Comparison of ENCODE assay signal across 18 cellular contexts in the genomic region with DNA sequence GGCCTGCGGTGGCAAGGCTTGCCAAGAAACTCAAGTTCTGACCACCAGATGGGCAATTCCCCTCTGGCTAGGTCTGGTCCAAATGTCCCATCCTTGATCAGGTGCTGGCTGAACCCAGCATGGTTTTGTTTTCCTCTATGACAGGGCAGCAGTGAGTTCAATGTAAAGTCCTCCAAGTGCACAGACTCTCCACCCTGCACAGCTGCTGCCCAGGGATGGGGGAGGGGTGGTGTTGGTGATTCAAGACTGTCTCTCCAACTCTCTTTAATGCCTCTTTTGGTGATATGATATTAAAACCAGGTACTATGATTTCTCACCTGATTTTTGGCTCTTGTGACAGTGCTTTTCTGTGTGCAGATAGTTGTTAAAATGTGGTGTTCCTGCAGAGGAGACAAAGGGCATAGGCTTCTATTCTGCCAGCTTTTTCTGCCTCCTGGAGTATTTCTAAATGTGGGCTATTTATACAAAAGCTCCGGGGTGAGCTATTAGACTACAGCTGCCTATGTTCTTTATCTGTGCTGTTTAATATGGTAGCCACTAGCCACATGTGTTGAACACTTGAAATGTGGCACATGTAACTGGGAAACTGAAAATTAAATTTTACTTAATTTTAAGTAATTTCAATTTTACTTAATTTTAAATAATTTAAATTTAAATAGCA.
DNase-seq lines count a peak whose midpoint lies in the region; ATAC-seq and TF ChIP-seq lines count a peak whose summit lies in the region.
"Had no signal": no experiment of that assay in that cellular context is flagged by ENCODE, and none has a peak within 500 bp of the region (broad histone marks: within the 10 kb centered on the region; RNA-seq: fewer than 3 reads in every experiment).

No MANE protein-coding gene starts in this region.

- H3K4me1 ChIP-seq in BLaER1 (peaks cover 59% of the 10 kb centered on the region), foreskin keratinocyte (no peaks in the 10 kb centered on the region), tibial artery (peaks cover 0 to 32% (median 3%) of the 10 kb centered on the region in 4 donors)

- no peaks in the 10 kb centered on the region for H4K20me1 ChIP-seq in BLaER1

- H3K9ac ChIP-seq in BLaER1: no peak overlapping the region

- ATAC-seq in foreskin keratinocyte (peak; percentile 31), HG03039 (IDR thresholded peaks at IDR 0.05; ENCODE audit: unreplicated experiment) (no peak)

- H3K4me2 ChIP-seq in BLaER1: peak overlapping the region; percentile 68

- H3K27me3 ChIP-seq in BLaER1 (no peaks in the 10 kb centered on the region), foreskin keratinocyte (no peaks in the 10 kb centered on the region), tibial artery (no peaks in the 10 kb centered on the region)
- H3K27me3 ChIP-seq: cardiac muscle cell, neutrophil had no signal

- no peaks in the 10 kb centered on the region for H3K36me3 Mint-ChIP-seq in activated CD4-positive, alpha-beta T cell treated with anti-CD3 and anti-CD28 coated beads, Interleukin-2, amount 10 ng/mL, durations not matched to agents 7 days and 5 days (ENCODE audit: low read depth)
- H3K36me3 Mint-ChIP-seq: activated naive CD8-positive, alpha-beta T cell treated with anti-CD3 and anti-CD28 coated beads for 36 hours had no signal

- H3K27ac ChIP-seq in BLaER1 (peak overlapping the region; percentile 51; the same call in 1 of the 2 replicates), foreskin keratinocyte (no peak overlapping the region), tibial artery (no peak overlapping the region)
- H3K27ac ChIP-seq: cardiac muscle cell, neutrophil, SK-N-MC had no signal

- peaks cover 42% of the 10 kb centered on the region for H3K9me3 ChIP-seq in BLaER1
- H3K9me3 ChIP-seq in tibial artery: peaks cover 0 to 4% (median 0%) of the 10 kb centered on the region in 3 donors
- H3K9me3 ChIP-seq: neutrophil had no signal

- H3K27me3 Mint-ChIP-seq in activated CD4-positive, alpha-beta T cell treated with anti-CD3 and anti-CD28 coated beads, Interleukin-2, amount 10 ng/mL, durations not matched to agents 7 days and 5 days: peaks cover 5% of the 10 kb centered on the region
- H3K27me3 Mint-ChIP-seq: activated naive CD8-positive, alpha-beta T cell treated with anti-CD3 and anti-CD28 coated beads for 36 hours had no signal

- H3K36me3 ChIP-seq in BLaER1: no peaks in the 10 kb centered on the region
- no peaks in the 10 kb centered on the region for H3K36me3 ChIP-seq in tibial artery
- H3K36me3 ChIP-seq: cardiac muscle cell, neutrophil had no signal

- POLR2A ChIA-PET in activated CD4-positive, alpha-beta T cell treated with anti-CD3 and anti-CD28 coated beads, Interleukin-2, amount 10 ng/mL, durations not matched to agents 7 days and 5 days (lab: Charles Lee): no interaction called here

- H3K4me1 Mint-ChIP-seq in activated CD4-positive, alpha-beta T cell treated with anti-CD3 and anti-CD28 coated beads, Interleukin-2, amount 10 ng/mL, durations not matched to agents 7 days and 5 days: no peaks in the 10 kb centered on the region
- H3K4me1 Mint-ChIP-seq: activated naive CD8-positive, alpha-beta T cell treated with anti-CD3 and anti-CD28 coated beads for 36 hours had no signal

- no peak overlapping the region for H3K27ac Mint-ChIP-seq in activated CD4-positive, alpha-beta T cell treated with anti-CD3 and anti-CD28 coated beads, Interleukin-2, amount 10 ng/mL, durations not matched to agents 7 days and 5 days
- H3K27ac Mint-ChIP-seq: activated naive CD8-positive, alpha-beta T cell treated with anti-CD3 and anti-CD28 coated beads for 36 hours had no signal

- CTCF ChIA-PET in activated CD4-positive, alpha-beta T cell treated with anti-CD3 and anti-CD28 coated beads, Interleukin-2, amount 10 ng/mL, durations not matched to agents 7 days and 5 days (lab: Charles Lee): interaction anchor here (0.6 to 1.3 kb wide), 3 partner anchors 11 to 29 kb away, joined by 3 read pairs; no protein-coding TSS in a partner anchor

- no peak overlapping the region for H3K4me3 ChIP-seq in BLaER1
- no peak overlapping the region for H3K4me3 ChIP-seq in tibial artery
- H3K4me3 ChIP-seq: cardiac muscle cell, SK-N-MC had no signal

- no peak overlapping the region for H3K4me3 Mint-ChIP-seq in activated CD4-positive, alpha-beta T cell treated with anti-CD3 and anti-CD28 coated beads, Interleukin-2, amount 10 ng/mL, durations not matched to agents 7 days and 5 days
- H3K4me3 Mint-ChIP-seq: activated naive CD8-positive, alpha-beta T cell treated with anti-CD3 and anti-CD28 coated beads for 36 hours had no signal

- peaks cover 14% of the 10 kb centered on the region for H3K9me3 Mint-ChIP-seq in activated CD4-positive, alpha-beta T cell treated with anti-CD3 and anti-CD28 coated beads, Interleukin-2, amount 10 ng/mL, durations not matched to agents 7 days and 5 days

- intact Hi-C loops in tibial artery (cut with DNase I; ENCODE audit: low total_unique reads): no loop called here

- DNase-seq in DMS53 treated with DMSO at 0.1 percent for 48 hours (lab: John Stamatoyannopoulos, UW; ENCODE audit: unreplicated experiment) (peak; percentile 64), NCI-H526 (lab: John Stamatoyannopoulos, UW) (peak; percentile 81 to 85), foreskin keratinocyte (peak in 1 of 2 donors; percentile 7), tibial artery (no peak)
- no peak for DNase-seq in activated CD4-positive, alpha-beta T cell treated with anti-CD3 and anti-CD28 coated beads, Interleukin-2, amount 10 ng/mL, durations not matched to agents 7 days and 5 days
- no peak for DNase-seq in activated CD4-positive, CD25-positive, alpha-beta regulatory T cell (lab: John Stamatoyannopoulos, UW)
- DNase-seq: activated CD4-positive, alpha-beta T cell treated with anti-CD3 and anti-CD28 coated beads, Interleukin-2, amount 50 U/mL, for 1 hour; activated naive CD8-positive, alpha-beta T cell treated with anti-CD3 and anti-CD28 coated beads for 36 hours; activated T-cell treated with anti-CD3 and anti-CD28 coated beads, Interleukin-2, amount 50 U/mL, for 48 hours; AML-193; DMS79 treated with DMSO at 0.1 percent for 48 hours; mammary epithelial cell; MM.1S had no signal

- no peak for TF ChIP-seq CTCF in foreskin keratinocyte (conservative IDR thresholded peaks at IDR 0.05)
- TF ChIP-seq CTCF in tibial artery (IDR thresholded peaks at IDR 0.05): no peak

Comparison
In these comparisons a context has a peak if more than half of its experiments do, and no peak if none do; other contexts are left out.
1. DNase-seq: peak in DMS53 treated with DMSO at 0.1 percent for 48 hours (single experiment) and NCI-H526 (2 of 2); none in activated CD4-positive, alpha-beta T cell treated with anti-CD3 and anti-CD28 coated beads, Interleukin-2, amount 10 ng/mL, durations not matched to agents 7 days and 5 days (single experiment), tibial artery (0 of 2) and activated CD4-positive, CD25-positive, alpha-beta regulatory T cell (0 of 4).